ENCODE assay signal across 10 cellular contexts in the genomic region with DNA sequence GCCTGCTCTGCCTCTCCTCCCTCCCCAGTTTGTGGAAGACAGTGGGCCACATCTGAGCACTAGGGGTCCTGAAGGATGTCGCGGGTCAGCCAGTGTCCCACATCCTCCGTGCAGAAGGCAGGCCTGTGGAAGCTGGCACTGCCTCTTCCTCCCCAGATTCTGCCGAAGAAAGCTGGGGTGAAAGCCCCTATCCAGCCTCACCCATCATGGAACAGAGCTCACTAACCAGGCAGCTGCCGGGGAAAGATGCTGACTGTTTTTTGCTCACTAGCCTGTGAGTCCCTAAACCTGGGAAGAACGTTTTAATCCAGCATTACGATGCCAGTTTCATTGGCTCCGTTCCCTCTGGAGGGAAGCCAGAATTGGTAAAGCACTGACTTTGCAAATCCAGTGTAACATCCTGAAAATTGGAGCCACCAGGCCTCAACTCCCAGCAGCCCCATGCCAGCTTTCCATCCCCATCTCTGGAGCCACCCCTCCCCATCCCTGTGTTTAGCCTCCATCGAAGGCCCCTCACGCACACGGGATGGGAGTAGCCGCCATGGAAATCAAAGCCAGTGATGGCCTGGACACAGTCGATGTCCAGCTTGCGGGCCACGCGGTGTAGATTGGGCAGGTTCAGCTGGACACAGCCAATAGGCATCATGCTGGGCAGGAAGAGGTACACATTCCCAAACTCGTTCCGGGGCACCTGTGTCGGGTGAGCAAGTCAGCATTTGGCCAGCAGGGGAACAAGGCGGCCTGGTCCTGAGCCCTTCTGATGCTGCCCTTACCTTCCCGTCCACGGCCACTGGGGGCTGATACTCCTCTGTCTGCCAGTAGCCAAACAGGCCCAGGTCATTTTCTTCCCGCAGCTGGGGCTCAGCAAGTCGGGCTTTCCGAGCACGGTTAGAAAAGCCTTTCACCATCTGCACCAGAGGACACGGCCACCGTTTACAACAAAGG. TPM values are rescaled to one million over a fixed set of nuclear protein-coding genes. Genes with fewer than 3 reads are reported as not detected.
DNase-seq lines count a peak whose midpoint lies in the region; ATAC-seq, FAIRE-seq and TF ChIP-seq lines count a peak whose summit lies in the region.
"Had no signal": no experiment of that assay in that cellular context is flagged by ENCODE, and none has a peak within 500 bp of the region (broad histone marks: within the 10 kb centered on the region; RNA-seq: fewer than 3 reads in every experiment).

No MANE protein-coding gene starts in this region.

- no peak for TF ChIP-seq RAD21 in HepG2 (CRISPR knock-in tag; IDR thresholded peaks at IDR 0.05)

- H3K27me3 ChIP-seq in HepG2 (ENCODE audit: control insufficient read depth in 1 of 2, insufficient read depth in 2 of 2, low read length in 2 of 2): no peaks in the 10 kb centered on the region
- H3K27me3 ChIP-seq in right lobe of liver: no peaks in the 10 kb centered on the region
- H3K27me3 ChIP-seq in ascending aorta: no peaks in the 10 kb centered on the region
- H3K27me3 ChIP-seq in aorta (ENCODE audit: control insufficient read depth in 1 of 2, insufficient read depth in 2 of 2, low read length in 1 of 2): no peaks in the 10 kb centered on the region
- no peaks in the 10 kb centered on the region for H3K27me3 ChIP-seq in colonic mucosa
- H3K27me3 ChIP-seq: gastrocnemius medialis had no signal

- TF ChIP-seq EP300 in HepG2 (IDR thresholded peaks at IDR 0.05; ENCODE audit: low read depth in 2 of 2, low read length in 2 of 2): no peak
- no peak for TF ChIP-seq EP300 in HepG2 (CRISPR knock-in tag; IDR thresholded peaks at IDR 0.05; ENCODE audit: borderline replicate concordance)

- no peak overlapping the region for H2AFZ ChIP-seq in HepG2 (ENCODE audit: low read length)

- H3K9me3 ChIP-seq in HepG2 (ENCODE audit: low read length) (no peaks in the 10 kb centered on the region), right lobe of liver (no peaks in the 10 kb centered on the region), ascending aorta (no peaks in the 10 kb centered on the region), kidney (ENCODE audit: control insufficient read depth in 1 of 2, low read length in 2 of 2) (no peaks in the 10 kb centered on the region), aorta (ENCODE audit: control insufficient read depth, low read length) (no peaks in the 10 kb centered on the region), colonic mucosa (no peaks in the 10 kb centered on the region)
- H3K9me3 ChIP-seq: gastrocnemius medialis had no signal

- peaks cover 20% of the 10 kb centered on the region for H3K4me1 ChIP-seq in HepG2 (ENCODE audit: insufficient read depth, low read length)
- H3K4me1 ChIP-seq in right lobe of liver: peaks cover 0 to 19% (median 11%) of the 10 kb centered on the region in 4 donors
- H3K4me1 ChIP-seq in ascending aorta: peaks cover 26 to 30% of the 10 kb centered on the region in 2 donors
- H3K4me1 ChIP-seq in kidney (ENCODE audit: control insufficient read depth in 1 of 2, insufficient read depth in 1 of 2, low read depth in 1 of 2, low read length in 2 of 2): peaks cover 17 to 18% of the 10 kb centered on the region in 2 donors
- H3K4me1 ChIP-seq in aorta (ENCODE audit: control insufficient read depth in 1 of 2, insufficient read depth in 2 of 2, low read length in 2 of 2): peaks cover 0 to 4% of the 10 kb centered on the region in 2 donors
- H3K4me1 ChIP-seq in colonic mucosa: peaks cover 11% of the 10 kb centered on the region

- 93% methylated on average over 18 of the region's 28 CpGs for WGBS in HepG2 (ENCODE audit: low lambda C conversion rate)
- 82% methylated on average over 14 of the region's 28 CpGs for WGBS in right lobe of liver (ENCODE audit: insufficient coverage, low coverage, low lambda C conversion rate, missing lambda C conversion rate)
- WGBS in aorta, 2 donors: 75% methylated on average over 28 of the region's 28 CpGs

- intact Hi-C loops in HepG2 (cut with micrococcal nuclease; ENCODE audit: unreplicated experiment): no loop called here
- intact Hi-C loops in right lobe of liver (cut with DNase I): no loop called here
- intact Hi-C loops in ascending aorta (cut with DNase I): loop anchor here (10.0 kb wide), 1 partner anchor 256 kb away; the partner anchor contains the start of gene SLC6A6
- intact Hi-C loops in kidney (cut with DNase I): no loop called here
- intact Hi-C loops in aorta (cut with DNase I): loop anchor here in 1 of 2 donors (10.0 kb wide), 1 partner anchor 256 kb away; the partner anchor contains the start of gene SLC6A6
- intact Hi-C loops in colonic mucosa (cut with DNase I): no loop called here

- H3K27ac ChIP-seq in HepG2 (ENCODE audit: extremely low read length, insufficient read depth, low read length) (no peak overlapping the region), right lobe of liver (no peak overlapping the region), ascending aorta (peak overlapping the region; percentile 89 to 91), kidney (ENCODE audit: low read depth in 2 of 2, low read length in 2 of 2) (no peak overlapping the region), aorta (ENCODE audit: low read depth in 1 of 2, low read length in 2 of 2) (peak overlapping the region; percentile 28 to 66), colonic mucosa (no peak overlapping the region)
- H3K27ac ChIP-seq: gastrocnemius medialis had no signal

- in situ Hi-C loops in HepG2 (cut with HindIII; ENCODE audit: extremely low pct_ligation_motif_present, low pct_unique_long_range_greater_than_20kb): no loop called here

- no peak overlapping the region for H3K4me2 ChIP-seq in HepG2 (ENCODE audit: low read depth, low read length)

- H3K4me3 ChIP-seq in HepG2 (replicated peaks in 1 of 3; ENCODE audit: insufficient read depth in 1 of 3, low read depth in 2 of 3, low read length in 3 of 3): no peak overlapping the region
- no peak overlapping the region for H3K4me3 ChIP-seq in right lobe of liver
- H3K4me3 ChIP-seq in ascending aorta: no peak overlapping the region
- H3K4me3 ChIP-seq in kidney (ENCODE audit: low read length in 2 of 2): no peak overlapping the region
- H3K4me3 ChIP-seq in aorta (ENCODE audit: low read length in 2 of 2): no peak overlapping the region
- H3K4me3 ChIP-seq in colonic mucosa: no peak overlapping the region
- H3K4me3 ChIP-seq: gastrocnemius medialis had no signal

- H4K20me1 ChIP-seq in HepG2 (ENCODE audit: insufficient read depth, low read length): no peaks in the 10 kb centered on the region; the same call in 1 of the 2 replicates

- peak; percentile 16 for DNase-seq in HepG2 (ENCODE audit: low spot score)
- DNase-seq in right lobe of liver: no peak
- DNase-seq in ascending aorta (ENCODE audit: low spot score in 2 of 2): no peak
- DNase-seq in kidney: peak; percentile 67
- DNase-seq in aorta: peak in 1 of 2 donors; percentile 44
- DNase-seq in cerebellum (ENCODE audit: low spot score): no peak
- DNase-seq in colonic mucosa: no peak
- DNase-seq: activated B cell treated with CpG ODN at 0.5 μM for 24 hours, gastrocnemius medialis had no signal

- CTCF ChIA-PET in HepG2 (lab: Yijun Ruan, JAX; ENCODE audit: low intra/inter-chr PET ratio, low total read pairs): no interaction called here

- H3K36me3 ChIP-seq in HepG2 (replicated peaks in 1 of 2; ENCODE audit: control insufficient read depth in 1 of 2, insufficient read depth in 2 of 2, low read length in 2 of 2) (peaks cover 21 to 35% of the 10 kb centered on the region in 2 experiments; a peak in 4 of 5 replicates), right lobe of liver (peaks cover 0 to 38% (median 9%) of the 10 kb centered on the region in 4 donors), ascending aorta (peaks cover 33 to 62% of the 10 kb centered on the region in 2 donors), kidney (ENCODE audit: control insufficient read depth in 1 of 2, insufficient read depth in 2 of 2, low read length in 2 of 2) (peaks cover 32 to 53% of the 10 kb centered on the region in 2 donors), aorta (ENCODE audit: control insufficient read depth in 1 of 2, insufficient read depth in 2 of 2, low read length in 1 of 2) (peaks cover 0 to 4% of the 10 kb centered on the region in 2 donors), colonic mucosa (no peaks in the 10 kb centered on the region)

- H3K79me2 ChIP-seq in HepG2 (ENCODE audit: insufficient read depth, low read length): no peaks in the 10 kb centered on the region

- H3K9ac ChIP-seq in HepG2 (ENCODE audit: insufficient read depth, low read depth, low read length) (no peak overlapping the region), kidney (ENCODE audit: low read length in 2 of 2) (no peak overlapping the region), colonic mucosa (ENCODE audit: low read depth in 2 of 2, low read length in 2 of 2) (no peak overlapping the region)

- BruUV-seq in HepG2 (replicated peaks; lab: Mats Ljungman, UMichigan): no TSS peak

- POLR2A ChIA-PET in HepG2 (lab: Yijun Ruan, JAX): interaction anchor here (1.1 kb wide), 1 partner anchor 31 kb away, joined by 3 read pairs; the partner anchor contains the start of gene LSM3

- TF ChIP-seq CTCF in HepG2 (CRISPR knock-in tag; IDR thresholded peaks at IDR 0.05) (no peak), right lobe of liver (IDR thresholded peaks at IDR 0.05) (no peak), ascending aorta (IDR thresholded peaks at IDR 0.05) (no peak), kidney (IDR thresholded peaks at IDR 0.05; ENCODE audit: borderline replicate concordance, extremely low read depth, insufficient read depth) (no peak), colonic mucosa (IDR thresholded peaks at IDR 0.05) (no peak)

- TF ChIP-seq POLR2A in HepG2 (IDR thresholded peaks at IDR 0.05; ENCODE audit: insufficient read depth in 1 of 2, low read depth in 2 of 2, low read length in 2 of 2) (no peak; a peak in 1 of 4 replicates), right lobe of liver (IDR thresholded peaks at IDR 0.05) (no peak)

- no peak for FAIRE-seq in HepG2 (lab: Jason Lieb, UNC)
- no peak for FAIRE-seq in kidney (lab: Jason Lieb, UNC)

- ATAC-seq in HepG2: peak; percentile 64
- ATAC-seq in right lobe of liver: no peak
- ATAC-seq in aorta (ENCODE audit: low FRiP score): no peak
- ATAC-seq in HG02884 (IDR thresholded peaks at IDR 0.05; ENCODE audit: unreplicated experiment): no peak
- ATAC-seq: gastrocnemius medialis had no signal

RNA-seq across cellular contexts. Expression of gene TMEM43, which starts 23.5 kb away (rescaled TPM):
- total RNA-seq in HepG2 (2016; rRNA removed; fragmentation: Illumina TruSeq; extraction: Trizol) (25.9 and 50.5 TPM in 2 replicates), right lobe of liver (10 to 100 TPM in 5 of 6 experiments, 1 to 10 TPM in 1; 9.3 to 16.8 (median 14.6) TPM), ascending aorta (166 TPM), kidney (86.5 TPM), aorta (100 to 1,000 TPM; 110 to 132 TPM), cerebellum (39.0 TPM), colonic mucosa (10 to 100 TPM; 25.4 to 31.1 TPM)
- total RNA-seq in HepG2 (2016; cell fraction: cytosol; rRNA removed; fragmentation: Illumina TruSeq; extraction: Trizol; ENCODE audit: low read depth): 3.9 and 4.2 TPM in 2 replicates
- 26.3 and 51.3 TPM in 2 replicates for total RNA-seq in HepG2 (2016; cell fraction: insoluble cytoplasmic fraction; rRNA removed; fragmentation: Illumina TruSeq; extraction: Trizol)
- total RNA-seq in HepG2 (2016; cell fraction: membrane; rRNA removed; fragmentation: Illumina TruSeq; extraction: Trizol): 14.0 TPM in 2 replicates
- 52.0 and 59.4 TPM in 2 replicates for total RNA-seq in HepG2 (2016; cell fraction: nucleus; rRNA removed; fragmentation: Illumina TruSeq; extraction: Trizol)
- polyA plus RNA-seq in HepG2 (2011; rRNA removed) (48.9 and 57.4 TPM in 2 replicates), kidney (ENCODE audit: insufficient read depth, low read depth, low replicate concordance) (27.6 TPM), aorta (100 to 1,000 TPM in 1 of 2 donors, 10 to 100 TPM in 1; 52.0 to 102 TPM)
- 50.3 and 50.5 TPM in 2 replicates for polyA plus RNA-seq in HepG2 (2011; cell fraction: cytosol; rRNA removed)
- 72.5 and 76.8 TPM in 2 replicates for polyA plus RNA-seq in HepG2 (2011; cell fraction: nucleus; rRNA removed)
- polyA plus RNA-seq in HepG2 (2012): 33.1 and 37.6 TPM in 2 replicates
- polyA plus RNA-seq in HepG2 (2016; cell fraction: cytosol; fragmentation: Illumina TruSeq; extraction: Trizol; ENCODE audit: low read depth): 3.5 and 3.6 TPM in 2 replicates
- polyA plus RNA-seq in HepG2 (2016; cell fraction: insoluble cytoplasmic fraction; fragmentation: Illumina TruSeq; extraction: Trizol; ENCODE audit: low read depth): 24.2 and 24.5 TPM in 2 replicates
- polyA plus RNA-seq in HepG2 (2016; cell fraction: membrane; fragmentation: Illumina TruSeq; extraction: Trizol; ENCODE audit: low read depth): 8.3 and 8.4 TPM in 2 replicates
- polyA plus RNA-seq in HepG2 (2016; cell fraction: nucleus; fragmentation: Illumina TruSeq; extraction: Trizol; ENCODE audit: insufficient read depth, low read depth): 80.8 and 88.2 TPM in 2 replicates
- polyA minus RNA-seq in HepG2 (2011; rRNA and poly(A)+ RNA removed; ENCODE audit: low replicate concordance): 77.4 and 114 TPM in 2 replicates
- 30.1 and 30.2 TPM in 2 replicates for polyA minus RNA-seq in HepG2 (2011; cell fraction: cytosol; rRNA and poly(A)+ RNA removed)
- 31.3 and 32.3 TPM in 2 replicates for polyA minus RNA-seq in HepG2 (2011; cell fraction: nucleus; rRNA and poly(A)+ RNA removed)

RNA-seq across cellular contexts. Expression of gene CHCHD4, which starts 23.6 kb away (rescaled TPM):
- 24.1 and 32.0 TPM in 2 replicates for total RNA-seq in HepG2 (2016; rRNA removed; fragmentation: Illumina TruSeq; extraction: Trizol)
- 11.2 and 11.5 TPM in 2 replicates for total RNA-seq in HepG2 (2016; cell fraction: cytosol; rRNA removed; fragmentation: Illumina TruSeq; extraction: Trizol; ENCODE audit: low read depth)
- 26.4 and 35.5 TPM in 2 replicates for total RNA-seq in HepG2 (2016; cell fraction: insoluble cytoplasmic fraction; rRNA removed; fragmentation: Illumina TruSeq; extraction: Trizol)
- 22.7 TPM in 2 replicates for total RNA-seq in HepG2 (2016; cell fraction: membrane; rRNA removed; fragmentation: Illumina TruSeq; extraction: Trizol)
- total RNA-seq in HepG2 (2016; cell fraction: nucleus; rRNA removed; fragmentation: Illumina TruSeq; extraction: Trizol): 7.9 and 10.8 TPM in 2 replicates
- 13.3 and 15.8 TPM in 2 replicates for polyA plus RNA-seq in HepG2 (2011; rRNA removed)
- polyA plus RNA-seq in HepG2 (2011; cell fraction: cytosol; rRNA removed): 12.6 and 17.4 TPM in 2 replicates
- polyA plus RNA-seq in HepG2 (2011; cell fraction: nucleus; rRNA removed): 4.0 and 4.7 TPM in 2 replicates
- 17.8 and 18.8 TPM in 2 replicates for polyA plus RNA-seq in HepG2 (2012)
- 9.9 and 12.4 TPM in 2 replicates for polyA plus RNA-seq in HepG2 (2016; cell fraction: cytosol; fragmentation: Illumina TruSeq; extraction: Trizol; ENCODE audit: low read depth)
- 30.7 and 33.5 TPM in 2 replicates for polyA plus RNA-seq in HepG2 (2016; cell fraction: insoluble cytoplasmic fraction; fragmentation: Illumina TruSeq; extraction: Trizol; ENCODE audit: low read depth)
- polyA plus RNA-seq in HepG2 (2016; cell fraction: membrane; fragmentation: Illumina TruSeq; extraction: Trizol; ENCODE audit: low read depth): 19.0 and 19.4 TPM in 2 replicates
- 14.4 and 14.5 TPM in 2 replicates for polyA plus RNA-seq in HepG2 (2016; cell fraction: nucleus; fragmentation: Illumina TruSeq; extraction: Trizol; ENCODE audit: insufficient read depth, low read depth)
- 7.0 and 13.0 TPM in 2 replicates for polyA minus RNA-seq in HepG2 (2011; rRNA and poly(A)+ RNA removed; ENCODE audit: low replicate concordance)
- 7.3 and 8.8 TPM in 2 replicates for polyA minus RNA-seq in HepG2 (2011; cell fraction: cytosol; rRNA and poly(A)+ RNA removed)
- 3.0 and 5.8 TPM in 2 replicates for polyA minus RNA-seq in HepG2 (2011; cell fraction: nucleus; rRNA and poly(A)+ RNA removed)
- total RNA-seq in right lobe of liver: 10 to 100 TPM in 2 of 6 experiments, 1 to 10 TPM in 4; 6.2 to 13.5 (median 8.4) TPM
- total RNA-seq in ascending aorta: 1.9 TPM
- 12.8 TPM for total RNA-seq in kidney
- polyA plus RNA-seq in kidney (ENCODE audit: insufficient read depth, low read depth, low replicate concordance): 33.6 TPM
- total RNA-seq in aorta: 1 to 10 TPM; 7.5 to 9.4 TPM
- 10 to 100 TPM in 1 of 2 donors, 1 to 10 TPM in 1; 8.6 to 12.0 TPM for polyA plus RNA-seq in aorta
- total RNA-seq in cerebellum: 5.4 TPM
- total RNA-seq in colonic mucosa: 10 to 100 TPM; 14.5 to 25.4 TPM

RNA-seq across cellular contexts. Expression of gene XPC, which starts 30.1 kb away (rescaled TPM):
- total RNA-seq in HepG2 (2016; rRNA removed; fragmentation: Illumina TruSeq; extraction: Trizol) (19.2 and 24.1 TPM in 2 replicates), right lobe of liver (10 to 100 TPM; 14.4 to 23.1 (median 20.0) TPM), ascending aorta (48.9 TPM), kidney (44.4 TPM), aorta (10 to 100 TPM; 29.7 to 36.7 TPM), cerebellum (15.3 TPM), colonic mucosa (10 to 100 TPM; 14.7 to 23.3 TPM)
- 3.7 and 5.6 TPM in 2 replicates for total RNA-seq in HepG2 (2016; cell fraction: cytosol; rRNA removed; fragmentation: Illumina TruSeq; extraction: Trizol; ENCODE audit: low read depth)
- 17.3 and 22.5 TPM in 2 replicates for total RNA-seq in HepG2 (2016; cell fraction: insoluble cytoplasmic fraction; rRNA removed; fragmentation: Illumina TruSeq; extraction: Trizol)
- 5.4 and 7.1 TPM in 2 replicates for total RNA-seq in HepG2 (2016; cell fraction: membrane; rRNA removed; fragmentation: Illumina TruSeq; extraction: Trizol)
- total RNA-seq in HepG2 (2016; cell fraction: nucleus; rRNA removed; fragmentation: Illumina TruSeq; extraction: Trizol): 29.8 and 32.0 TPM in 2 replicates
- polyA plus RNA-seq in HepG2 (2011; rRNA removed) (9.4 and 13.5 TPM in 2 replicates), kidney (ENCODE audit: insufficient read depth, low read depth, low replicate concordance) (15.9 TPM), aorta (10 to 100 TPM; 14.3 to 37.1 TPM)
- 5.6 and 7.4 TPM in 2 replicates for polyA plus RNA-seq in HepG2 (2011; cell fraction: cytosol; rRNA removed)
- 40.8 and 46.3 TPM in 2 replicates for polyA plus RNA-seq in HepG2 (2011; cell fraction: nucleus; rRNA removed)
- polyA plus RNA-seq in HepG2 (2012): 20.6 and 22.0 TPM in 2 replicates
- 0.59 and 0.94 TPM in 2 replicates for polyA plus RNA-seq in HepG2 (2016; cell fraction: cytosol; fragmentation: Illumina TruSeq; extraction: Trizol; ENCODE audit: low read depth)
- polyA plus RNA-seq in HepG2 (2016; cell fraction: insoluble cytoplasmic fraction; fragmentation: Illumina TruSeq; extraction: Trizol; ENCODE audit: low read depth): 13.8 and 16.6 TPM in 2 replicates
- polyA plus RNA-seq in HepG2 (2016; cell fraction: membrane; fragmentation: Illumina TruSeq; extraction: Trizol; ENCODE audit: low read depth): 1.5 and 1.9 TPM in 2 replicates
- 38.7 and 40.3 TPM in 2 replicates for polyA plus RNA-seq in HepG2 (2016; cell fraction: nucleus; fragmentation: Illumina TruSeq; extraction: Trizol; ENCODE audit: insufficient read depth, low read depth)
- 12.4 and 15.1 TPM in 2 replicates for polyA minus RNA-seq in HepG2 (2011; rRNA and poly(A)+ RNA removed; ENCODE audit: low replicate concordance)
- polyA minus RNA-seq in HepG2 (2011; cell fraction: cytosol; rRNA and poly(A)+ RNA removed): 7.6 and 8.9 TPM in 2 replicates
- polyA minus RNA-seq in HepG2 (2011; cell fraction: nucleus; rRNA and poly(A)+ RNA removed): 38.9 and 54.2 TPM in 2 replicates

RNA-seq across cellular contexts. Expression of gene LSM3, which starts 30.3 kb away (rescaled TPM):
- total RNA-seq in HepG2 (2016; rRNA removed; fragmentation: Illumina TruSeq; extraction: Trizol): 19.4 and 28.7 TPM in 2 replicates
- total RNA-seq in HepG2 (2016; cell fraction: cytosol; rRNA removed; fragmentation: Illumina TruSeq; extraction: Trizol; ENCODE audit: low read depth): 9.0 and 9.3 TPM in 2 replicates
- total RNA-seq in HepG2 (2016; cell fraction: insoluble cytoplasmic fraction; rRNA removed; fragmentation: Illumina TruSeq; extraction: Trizol): 20.1 and 30.7 TPM in 2 replicates
- total RNA-seq in HepG2 (2016; cell fraction: membrane; rRNA removed; fragmentation: Illumina TruSeq; extraction: Trizol): 15.0 and 16.0 TPM in 2 replicates
- total RNA-seq in HepG2 (2016; cell fraction: nucleus; rRNA removed; fragmentation: Illumina TruSeq; extraction: Trizol): 8.0 and 8.6 TPM in 2 replicates
- 2.8 and 5.1 TPM in 2 replicates for polyA plus RNA-seq in HepG2 (2011; rRNA removed)
- polyA plus RNA-seq in HepG2 (2011; cell fraction: cytosol; rRNA removed): 1.7 and 2.5 TPM in 2 replicates
- polyA plus RNA-seq in HepG2 (2011; cell fraction: nucleus; rRNA removed): 1.0 and 1.2 TPM in 2 replicates
- polyA plus RNA-seq in HepG2 (2012): 6.7 and 14.3 TPM in 2 replicates
- 11.3 and 14.2 TPM in 2 replicates for polyA plus RNA-seq in HepG2 (2016; cell fraction: cytosol; fragmentation: Illumina TruSeq; extraction: Trizol; ENCODE audit: low read depth)
- 33.0 and 38.8 TPM in 2 replicates for polyA plus RNA-seq in HepG2 (2016; cell fraction: insoluble cytoplasmic fraction; fragmentation: Illumina TruSeq; extraction: Trizol; ENCODE audit: low read depth)
- polyA plus RNA-seq in HepG2 (2016; cell fraction: membrane; fragmentation: Illumina TruSeq; extraction: Trizol; ENCODE audit: low read depth): 15.2 and 17.8 TPM in 2 replicates
- 12.2 and 14.0 TPM in 2 replicates for polyA plus RNA-seq in HepG2 (2016; cell fraction: nucleus; fragmentation: Illumina TruSeq; extraction: Trizol; ENCODE audit: insufficient read depth, low read depth)
- 1.8 and 3.7 TPM in 2 replicates for polyA minus RNA-seq in HepG2 (2011; rRNA and poly(A)+ RNA removed; ENCODE audit: low replicate concordance)
- 1.1 and 1.2 TPM in 2 replicates for polyA minus RNA-seq in HepG2 (2011; cell fraction: cytosol; rRNA and poly(A)+ RNA removed)
- 6.7 and 7.2 TPM in 2 replicates for polyA minus RNA-seq in HepG2 (2011; cell fraction: nucleus; rRNA and poly(A)+ RNA removed)
- total RNA-seq in right lobe of liver: 1 to 10 TPM; 4.5 to 7.4 (median 6.1) TPM
- 3.9 TPM for total RNA-seq in ascending aorta
- total RNA-seq in kidney: 11.9 TPM
- 30.2 TPM for polyA plus RNA-seq in kidney (ENCODE audit: insufficient read depth, low read depth, low replicate concordance)
- 1 to 10 TPM; 7.1 to 9.0 TPM for total RNA-seq in aorta
- 10 to 100 TPM; 11.4 to 19.5 TPM for polyA plus RNA-seq in aorta
- total RNA-seq in cerebellum: 6.8 TPM
- 10 to 100 TPM; 12.4 to 16.4 TPM for total RNA-seq in colonic mucosa

Comparison
In these comparisons a context has a peak if more than half of its experiments do, and no peak if none do; other contexts are left out.
1. DNase-seq: peak in HepG2 (single experiment) and kidney (single experiment); none in right lobe of liver (0 of 3), ascending aorta (0 of 2), cerebellum (single experiment) and colonic mucosa (single experiment).
2. H3K27ac ChIP-seq: peak in ascending aorta (2 of 2) and aorta (2 of 2); none in HepG2 (single experiment), right lobe of liver (0 of 3), kidney (0 of 2) and colonic mucosa (single experiment).